In genomic region chr17:600576-601301, GRCh38 we compare ENCODE assay signal across 12 cellular contexts.
DNase-seq lines count a peak whose midpoint lies in the region; ATAC-seq and TF ChIP-seq lines count a peak whose summit lies in the region.
"Had no signal": no experiment of that assay in that cellular context is flagged by ENCODE, and none has a peak within 500 bp of the region (broad histone marks: within the 10 kb centered on the region; RNA-seq: fewer than 3 reads in every experiment).

No MANE protein-coding gene starts in this region.

- H3K4me3 ChIP-seq in SK-N-SH (ENCODE audit: low read depth in 2 of 2, low read length in 1 of 2) (no peak overlapping the region; a peak in 1 of 4 replicates), psoas muscle (no peak overlapping the region), breast epithelium (no peak overlapping the region)
- H3K4me3 ChIP-seq: lower lobe of right lung had no signal

- no peak for TF ChIP-seq EP300 in SK-N-SH (IDR thresholded peaks at IDR 0.05; ENCODE audit: borderline replicate concordance in 1 of 2, low read depth in 1 of 2, low read length in 1 of 2)

- H3K79me2 ChIP-seq in SK-N-SH (ENCODE audit: insufficient read depth): no peaks in the 10 kb centered on the region

- TF ChIP-seq POLR2A in breast epithelium (IDR thresholded peaks at IDR 0.05): no peak

- H3K4me2 ChIP-seq in SK-N-SH: peak overlapping the region; percentile 35; the same call in 1 of the 2 replicates

- DNase-seq in AG08396 (ENCODE audit: low spot score): peak; percentile 19
- DNase-seq in SK-N-SH: no peak
- peak; percentile 45 for DNase-seq in fibroblast of peridontal ligament (ENCODE audit: extremely low read depth)
- DNase-seq in psoas muscle: no peak
- no peak for DNase-seq in breast epithelium (ENCODE audit: low spot score in 2 of 2)
- no peak for DNase-seq in activated T-cell treated with anti-CD3 and anti-CD28 coated beads for 4 hours
- DNase-seq in COR-L47 (lab: John Stamatoyannopoulos, UW): no peak
- DNase-seq: activated naive CD4-positive, alpha-beta T cell treated with Interleukin-2 at 50 U/mL for 16 hours; central memory CD4-positive, alpha-beta T cell; lower lobe of right lung had no signal

- H3K27ac ChIP-seq in SK-N-SH (ENCODE audit: low read depth in 2 of 2, low read length in 1 of 2) (peak overlapping the region; percentile 59 to 99; a peak in 3 of 4 replicates), psoas muscle (peak overlapping the region; percentile 68), breast epithelium (no peak overlapping the region)
- H3K27ac ChIP-seq: epithelial cell of prostate, lower lobe of right lung had no signal

- H3K9me2 ChIP-seq in SK-N-SH: no peaks in the 10 kb centered on the region

- TF ChIP-seq RAD21 in SK-N-SH (IDR thresholded peaks at IDR 0.05; ENCODE audit: low read length): no peak

- intact Hi-C loops in psoas muscle (cut with DNase I) (no loop called here), breast epithelium (cut with DNase I; ENCODE audit: low total_unique reads) (no loop called here)

- no peaks in the 10 kb centered on the region for H4K20me1 ChIP-seq in SK-N-SH (ENCODE audit: insufficient read depth)

- H3K36me3 ChIP-seq in SK-N-SH (replicated peaks in 1 of 2; ENCODE audit: control insufficient read depth in 1 of 2, insufficient read depth in 2 of 2, low read length in 1 of 2): peaks cover 3 to 4% of the 10 kb centered on the region in 2 experiments
- peaks cover 0 to 23% of the 10 kb centered on the region in 2 donors for H3K36me3 ChIP-seq in psoas muscle (ENCODE audit: insufficient read depth in 1 of 2, low read depth in 1 of 2)
- H3K36me3 ChIP-seq in breast epithelium: no peaks in the 10 kb centered on the region

- H3F3A ChIP-seq in SK-N-SH (replicated peaks; ENCODE audit: insufficient read depth): peaks cover 26% of the 10 kb centered on the region

- no peak overlapping the region for H3K9ac ChIP-seq in SK-N-SH

- H3K27me3 ChIP-seq in SK-N-SH (ENCODE audit: insufficient read depth) (no peaks in the 10 kb centered on the region), psoas muscle (ENCODE audit: insufficient read depth in 3 of 3, low read length in 2 of 3) (no peaks in the 10 kb centered on the region), breast epithelium (no peaks in the 10 kb centered on the region)

- H3K4me1 ChIP-seq in SK-N-SH (ENCODE audit: control insufficient read depth in 1 of 2, insufficient read depth in 2 of 2, low read depth in 1 of 2, low read length in 1 of 2) (peaks cover 29 to 60% of the 10 kb centered on the region in 2 experiments), psoas muscle (peaks cover 25% of the 10 kb centered on the region), breast epithelium (peaks cover 0 to 6% of the 10 kb centered on the region in 2 donors)

- H3K9me3 ChIP-seq in SK-N-SH (no peaks in the 10 kb centered on the region), psoas muscle (no peaks in the 10 kb centered on the region), breast epithelium (no peaks in the 10 kb centered on the region)
- H3K9me3 ChIP-seq: lower lobe of right lung had no signal

- POLR2A ChIA-PET in SK-N-SH (lab: Yijun Ruan, JAX): interaction anchor here (1.1 to 1.6 kb wide), 4 partner anchors 9 to 109 kb away, joined by 3 to 6 read pairs (median 4); no protein-coding TSS in a partner anchor

- CTCF ChIA-PET in SK-N-SH (lab: Yijun Ruan, JAX): interaction anchor here (0.9 to 5.2 kb wide), 4 partner anchors 44 to 188 kb away, joined by 3 to 20 read pairs (median 6); no protein-coding TSS in a partner anchor

- H2AFZ ChIP-seq in SK-N-SH (ENCODE audit: low read depth): no peak overlapping the region

- no peak for TF ChIP-seq CTCF in SK-N-SH (IDR thresholded peaks at IDR 0.05)
- TF ChIP-seq CTCF in psoas muscle (IDR thresholded peaks at IDR 0.05): no peak
- no peak for TF ChIP-seq CTCF in breast epithelium (IDR thresholded peaks at IDR 0.05)

- WGBS in SK-N-SH (ENCODE audit: low lambda C conversion rate): 31% methylated on average over 3 of the region's 3 CpGs
- WGBS in psoas muscle, 3 donors: 48 to 52% (median 51%) methylated on average over 3 of the region's 3 CpGs

- ATAC-seq in psoas muscle: no peak
- ATAC-seq in GM21717 (IDR thresholded peaks at IDR 0.05; ENCODE audit: unreplicated experiment): no peak

TF ChIP-seq in SK-N-SH, 30 proteins besides CTCF, POLR2A, EP300 and RAD21:
- TF ChIP-seq FOXM1 (IDR thresholded peaks at IDR 0.05; ENCODE audit: low read depth): no peak; the same call in 1 of the 2 replicates
- peak; percentile 21; the same call in 1 of the 2 replicates for TF ChIP-seq PBX3 (IDR thresholded peaks at IDR 0.05)

Comparison
In these comparisons a context has a peak if more than half of its experiments do, and no peak if none do; other contexts are left out.
1. DNase-seq: peak in AG08396 (single experiment) and fibroblast of peridontal ligament (single experiment); none in SK-N-SH (single experiment), psoas muscle (0 of 2), breast epithelium (0 of 2), activated T-cell treated with anti-CD3 and anti-CD28 coated beads for 4 hours (single experiment) and COR-L47 (single experiment).
2. H3K27ac ChIP-seq: peak in SK-N-SH (2 of 2) and psoas muscle (single experiment); none in breast epithelium (0 of 2).